Comparison of ENCODE assay signal across 15 cellular contexts in genomic region chrX:10135561-10136399, GRCh38. TPM values are rescaled to one million over a fixed set of nuclear protein-coding genes. Genes with fewer than 3 reads are reported as not detected.
DNase-seq lines count a peak whose midpoint lies in the region; ATAC-seq and TF ChIP-seq lines count a peak whose summit lies in the region.
"Had no signal": no experiment of that assay in that cellular context is flagged by ENCODE, and none has a peak within 500 bp of the region (broad histone marks: within the 10 kb centered on the region; RNA-seq: fewer than 3 reads in every experiment).

No MANE protein-coding gene starts in this region.

- H3K27me3 ChIP-seq in DND-41 (ENCODE audit: insufficient read depth, low read length, poor library complexity), result no peaks in the 10 kb centered on the region
- H3K27me3 ChIP-seq in OCI-LY1 (ENCODE audit: insufficient read depth, low read length), result no peaks in the 10 kb centered on the region
- H3K27me3 ChIP-seq in gastrocnemius medialis, result no peaks in the 10 kb centered on the region

- peaks cover 4% of the 10 kb centered on the region for H3K36me3 Mint-ChIP-seq in activated CD8-positive, alpha-beta memory T cell treated with anti-CD3 and anti-CD28 coated beads, Interleukin-2, amount 10 ng/mL, durations not matched to agents 7 days and 5 days

- H2AFZ ChIP-seq in DND-41 (ENCODE audit: low read depth, low read length), result no peak overlapping the region
- H2AFZ ChIP-seq in OCI-LY1 (ENCODE audit: low read length), result no peak overlapping the region
- H2AFZ ChIP-seq: GM23338 had no signal

- H3K4me3 ChIP-seq in DND-41 (ENCODE audit: low read depth in 1 of 2, low read length in 2 of 2), result no peak overlapping the region
- no peak overlapping the region for H3K4me3 ChIP-seq in OCI-LY1 (ENCODE audit: low read depth, low read length, poor library complexity, severe bottlenecking)
- peak overlapping the region in 1 of 4 donors; percentile 39 for H3K4me3 ChIP-seq in gastrocnemius medialis
- H3K4me3 ChIP-seq in lower leg skin (ENCODE audit: low read depth, poor library complexity, severe bottlenecking), result no peak overlapping the region
- H3K4me3 ChIP-seq: GM23338 had no signal

- TF ChIP-seq CTCF in DND-41 (IDR thresholded peaks at IDR 0.05; ENCODE audit: borderline replicate concordance, extremely low read depth, low read length, poor library complexity, severe bottlenecking) (no peak), OCI-LY1 (IDR thresholded peaks at IDR 0.05; ENCODE audit: low read length) (no peak), gastrocnemius medialis (IDR thresholded peaks at IDR 0.05 in 4 of 5, conservative IDR thresholded peaks at IDR 0.05 in 1 of 5) (no peak), lower leg skin (IDR thresholded peaks at IDR 0.05) (no peak)

- H3K36me3 ChIP-seq in DND-41 (ENCODE audit: insufficient read depth, low read length) (peaks cover 31% of the 10 kb centered on the region), OCI-LY1 (ENCODE audit: insufficient read depth, low read length) (0 out of 2 replicates have a peak, but pooled peaks cover 3% of the 10 kb centered on the region), gastrocnemius medialis (peaks cover 0 to 3% of the 10 kb centered on the region in 2 donors)

- TF ChIP-seq POLR2A in gastrocnemius medialis (IDR thresholded peaks at IDR 0.05) (no peak), lower leg skin (IDR thresholded peaks at IDR 0.05) (no peak)

- H3K9me2 ChIP-seq in OCI-LY1 (ENCODE audit: low read depth, low read length), result no peaks in the 10 kb centered on the region

- CTCF ChIA-PET in activated CD8-positive, alpha-beta memory T cell treated with anti-CD3 and anti-CD28 coated beads, Interleukin-2, amount 10 ng/mL, durations not matched to agents 7 days and 5 days (lab: Charles Lee), result no interaction called here

- peak; percentile 53 for ATAC-seq in DND-41 (ENCODE audit: insufficient read depth, low read depth)
- ATAC-seq in gastrocnemius medialis, result peak; percentile 79 to 85
- ATAC-seq in activated CD8-positive, alpha-beta memory T cell treated with anti-CD3 and anti-CD28 coated beads, Interleukin-2, amount 10 ng/mL, durations not matched to agents 7 days and 5 days, result no peak
- ATAC-seq: GM23338 had no signal

- no peaks in the 10 kb centered on the region for H4K20me1 ChIP-seq in DND-41 (ENCODE audit: insufficient read depth, low read length)
- H4K20me1 ChIP-seq in OCI-LY1 (ENCODE audit: insufficient read depth, low read length), result no peaks in the 10 kb centered on the region

- no peaks in the 10 kb centered on the region for H3K9me3 ChIP-seq in DND-41 (ENCODE audit: insufficient read depth, low read length, severe bottlenecking)
- H3K9me3 ChIP-seq in OCI-LY1 (ENCODE audit: low read length), result no peaks in the 10 kb centered on the region
- no peaks in the 10 kb centered on the region for H3K9me3 ChIP-seq in gastrocnemius medialis

- no peak overlapping the region for H3K4me3 Mint-ChIP-seq in activated CD8-positive, alpha-beta memory T cell treated with anti-CD3 and anti-CD28 coated beads, Interleukin-2, amount 10 ng/mL, durations not matched to agents 7 days and 5 days
- H3K4me3 Mint-ChIP-seq: CD4-positive, alpha-beta T cell; GM23338; H9 had no signal

- in situ Hi-C loops in gastrocnemius medialis (cut with MboI; ENCODE audit: low sequenced_read_pairs in 4 of 4), result no loop called here

- H3K27ac Mint-ChIP-seq in activated CD8-positive, alpha-beta memory T cell treated with anti-CD3 and anti-CD28 coated beads, Interleukin-2, amount 10 ng/mL, durations not matched to agents 7 days and 5 days, result no peak overlapping the region
- H3K27ac Mint-ChIP-seq: CD4-positive, alpha-beta T cell; GM23338; H9 had no signal

- no peaks in the 10 kb centered on the region for H3K27me3 Mint-ChIP-seq in activated CD8-positive, alpha-beta memory T cell treated with anti-CD3 and anti-CD28 coated beads, Interleukin-2, amount 10 ng/mL, durations not matched to agents 7 days and 5 days
- H3K27me3 Mint-ChIP-seq: CD4-positive, alpha-beta T cell had no signal

- H3K27ac ChIP-seq in DND-41 (ENCODE audit: low read length) (no peak overlapping the region), OCI-LY1 (ENCODE audit: low read depth, low read length, poor library complexity, severe bottlenecking) (no peak overlapping the region), gastrocnemius medialis (peak overlapping the region in 2 of 4 donors; percentile 43 to 83)

- H3F3A ChIP-seq in OCI-LY1 (ENCODE audit: insufficient read depth, low read length), result no peaks in the 10 kb centered on the region

- no peak overlapping the region for H3K9ac ChIP-seq in DND-41 (ENCODE audit: low read depth, low read length)
- H3K9ac ChIP-seq in OCI-LY1 (ENCODE audit: low read length), result no peak overlapping the region

- 94 to 95% methylated on average over 22 to 28 of the region's 28 CpGs for WGBS in lower leg skin, 2 donors

- H3K4me2 ChIP-seq in DND-41 (ENCODE audit: insufficient read depth, low read length) (no peak overlapping the region), OCI-LY1 (ENCODE audit: low read length) (peak overlapping the region; percentile 12; the same call in 1 of the 2 replicates)
- H3K4me2 ChIP-seq: GM23338 had no signal

- H3K4me1 Mint-ChIP-seq in activated CD8-positive, alpha-beta memory T cell treated with anti-CD3 and anti-CD28 coated beads, Interleukin-2, amount 10 ng/mL, durations not matched to agents 7 days and 5 days, result no peaks in the 10 kb centered on the region

- H3K4me1 ChIP-seq in DND-41 (ENCODE audit: insufficient read depth, low read length) (peaks cover 3% of the 10 kb centered on the region; the same call in 1 of the 2 replicates), OCI-LY1 (ENCODE audit: insufficient read depth, low read length, severe bottlenecking) (peaks cover 11% of the 10 kb centered on the region), gastrocnemius medialis (no peaks in the 10 kb centered on the region)

- DNase-seq in DND-41 (peak; percentile 13), myocyte (ENCODE audit: low read depth) (peak; percentile 13), gastrocnemius medialis (peak in 1 of 2 donors; percentile 50), lower leg skin (ENCODE audit: low spot score in 2 of 2) (no peak)
- no peak for DNase-seq in activated CD4-positive, alpha-beta T cell treated with anti-CD3 and anti-CD28 coated beads, Interleukin-2, amount 50 U/mL, for 4 hours
- no peak for DNase-seq in activated CD8-positive, alpha-beta memory T cell treated with anti-CD3 and anti-CD28 coated beads, Interleukin-2, amount 10 ng/mL, durations not matched to agents 7 days and 5 days
- DNase-seq: ACHN; C1 segment of cervical spinal cord; Calu3; CD4-positive, alpha-beta T cell; DMS 273 treated with DMSO at 0.1 percent for 48 hours; GDM1; H9 had no signal

- intact Hi-C loops in gastrocnemius medialis (cut with DNase I; ENCODE audit: low total_unique reads) (no loop called here), lower leg skin (cut with DNase I; ENCODE audit: low total_unique reads) (no loop called here)

- no peaks in the 10 kb centered on the region for H3K9me3 Mint-ChIP-seq in activated CD8-positive, alpha-beta memory T cell treated with anti-CD3 and anti-CD28 coated beads, Interleukin-2, amount 10 ng/mL, durations not matched to agents 7 days and 5 days (ENCODE audit: low read depth)
- H3K9me3 Mint-ChIP-seq: CD4-positive, alpha-beta T cell; GM23338 had no signal

- H3K79me2 ChIP-seq in DND-41 (ENCODE audit: insufficient read depth, low read length), result no peaks in the 10 kb centered on the region
- no peaks in the 10 kb centered on the region for H3K79me2 ChIP-seq in OCI-LY1 (ENCODE audit: insufficient read depth, low read length)

RNA-seq across cellular contexts. Expression of gene CLCN4, which starts 21.0 kb away (rescaled TPM):
- 17.2 and 19.1 TPM in 2 replicates for total RNA-seq in myocyte
- polyA plus RNA-seq in myocyte (2012), result 7.1 TPM
- 100 to 1,000 TPM in 1 of 4 donors, 10 to 100 TPM in 3; 72.5 to 307 (median 84.4) TPM for total RNA-seq in gastrocnemius medialis
- total RNA-seq in activated CD8-positive, alpha-beta memory T cell treated with anti-CD3 and anti-CD28 coated beads, Interleukin-2, amount 10 ng/mL, durations not matched to agents 7 days and 5 days, result under 1 TPM; 0.03 to 0.16 TPM
- total RNA-seq in lower leg skin, result 1 to 10 TPM in 3 of 4 donors, under 1 TPM in 1; 0.54 to 5.0 (median 2.6) TPM
- total RNA-seq: CD4-positive, alpha-beta T cell had no signal

Comparison
In these comparisons a context has a peak if more than half of its experiments do, and no peak if none do; other contexts are left out.
1. DNase-seq: peak in DND-41 (single experiment) and myocyte (single experiment); none in activated CD4-positive, alpha-beta T cell treated with anti-CD3 and anti-CD28 coated beads, Interleukin-2, amount 50 U/mL, for 4 hours (0 of 2), activated CD8-positive, alpha-beta memory T cell treated with anti-CD3 and anti-CD28 coated beads, Interleukin-2, amount 10 ng/mL, durations not matched to agents 7 days and 5 days (single experiment) and lower leg skin (0 of 2).